In the genomic region with DNA sequence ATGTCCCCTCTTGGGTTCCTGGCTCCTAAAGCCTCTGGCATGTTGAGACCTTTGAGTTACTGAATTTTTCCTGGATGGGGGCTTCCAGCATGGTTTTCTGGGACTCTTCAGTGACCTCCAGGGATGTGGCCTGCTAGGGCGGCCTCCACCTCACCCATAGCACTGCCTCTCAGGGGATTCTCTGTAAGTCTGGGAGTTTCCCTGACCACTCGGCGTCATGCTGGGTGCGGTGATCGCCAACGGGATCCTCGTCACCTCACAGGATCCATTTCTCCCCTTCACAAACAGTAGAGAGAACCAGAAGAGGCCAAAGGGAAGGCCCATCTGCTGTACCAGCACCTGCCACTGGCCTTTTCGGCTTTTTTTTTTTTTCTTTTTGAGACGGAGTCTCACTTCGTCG, we compare ENCODE assay signal across 25 cellular contexts.
"Had no signal": no experiment of that assay in that cellular context is flagged by ENCODE, and none has a peak within 500 bp of the region (broad histone marks: within the 10 kb centered on the region; RNA-seq: fewer than 3 reads in every experiment).

No MANE protein-coding gene starts in this region.

- H3K4me1 Mint-ChIP-seq: activated CD4-positive, alpha-beta T cell treated with anti-CD3 and anti-CD28 coated beads, Interleukin-2, amount 10 ng/mL, durations not matched to agents 24 days and 14 days; activated CD8-positive, alpha-beta memory T cell treated with anti-CD3 and anti-CD28 coated beads, Interleukin-2, amount 10 ng/mL, durations not matched to agents 7 days and 5 days; activated naive CD8-positive, alpha-beta T cell treated with anti-CD3 and anti-CD28 coated beads, Interleukin-2, amount 50 U/mL, for 24 hours; T-helper 17 cell; WTC11 had no signal

- H3K27ac Mint-ChIP-seq: activated CD4-positive, alpha-beta T cell treated with anti-CD3 and anti-CD28 coated beads, Interleukin-2, amount 10 ng/mL, durations not matched to agents 24 days and 14 days; activated CD8-positive, alpha-beta memory T cell treated with anti-CD3 and anti-CD28 coated beads, Interleukin-2, amount 10 ng/mL, durations not matched to agents 7 days and 5 days; activated naive CD8-positive, alpha-beta T cell treated with anti-CD3 and anti-CD28 coated beads, Interleukin-2, amount 50 U/mL, for 24 hours; T-helper 17 cell; WTC11 had no signal

- H3K27ac ChIP-seq: ascending aorta, body of pancreas, PC-9 had no signal

- H3K4me3 Mint-ChIP-seq: activated CD4-positive, alpha-beta T cell treated with anti-CD3 and anti-CD28 coated beads, Interleukin-2, amount 10 ng/mL, durations not matched to agents 24 days and 14 days; activated CD8-positive, alpha-beta memory T cell treated with anti-CD3 and anti-CD28 coated beads, Interleukin-2, amount 10 ng/mL, durations not matched to agents 7 days and 5 days; activated naive CD8-positive, alpha-beta T cell treated with anti-CD3 and anti-CD28 coated beads, Interleukin-2, amount 50 U/mL, for 24 hours; activated T-cell treated with anti-CD3 and anti-CD28 coated beads, Interleukin-2, amount 50 U/mL, for 4 hours; T-helper 17 cell; WTC11 had no signal

- DNase-seq: activated CD4-positive, alpha-beta T cell treated with anti-CD3 and anti-CD28 coated beads for 1 hour; activated CD4-positive, alpha-beta T cell treated with anti-CD3 and anti-CD28 coated beads, Interleukin-2, amount 10 ng/mL, durations not matched to agents 24 days and 14 days; activated CD4-positive, alpha-beta T cell treated with anti-CD3 and anti-CD28 coated beads, Interleukin-2, amount 50 U/mL, for 48 hours; activated CD8-positive, alpha-beta memory T cell treated with anti-CD3 and anti-CD28 coated beads, Interleukin-2, amount 10 ng/mL, durations not matched to agents 7 days and 5 days; activated effector memory CD4-positive, alpha-beta T cell treated with anti-CD3 and anti-CD28 coated beads, Interleukin-2, amount 50 U/mL, for 16 hours; activated naive CD4-positive, alpha-beta T cell treated with Interleukin-2 at 50 U/mL for 16 hours; activated naive CD8-positive, alpha-beta T cell treated with anti-CD3 and anti-CD28 coated beads, Interleukin-2, amount 50 U/mL, for 24 hours; activated T-cell treated with anti-CD3 and anti-CD28 coated beads, Interleukin-2, amount 50 U/mL, for 4 hours; amniotic stem cell; body of pancreas; central memory CD4-positive, alpha-beta T cell; MM.1S; NCI-H1105; NCI-H1436 treated with DMSO at 0.1 percent for 48 hours; NCI-H187; NCI-H2081; NCI-H446; NCI-H524; PC-9; SHP77 treated with DMSO at 0.1 percent for 48 hours; T-helper 17 cell; T-helper 9 cell had no signal

- ATAC-seq: activated CD8-positive, alpha-beta memory T cell treated with anti-CD3 and anti-CD28 coated beads, Interleukin-2, amount 10 ng/mL, durations not matched to agents 7 days and 5 days; activated naive CD4-positive, alpha-beta T cell treated with anti-CD3 and anti-CD28 coated beads, Interleukin-2, amount 50 U/mL, for 72 hours; activated naive CD8-positive, alpha-beta T cell treated with anti-CD3 and anti-CD28 coated beads, Interleukin-2, amount 50 U/mL, for 24 hours; activated T-cell treated with anti-CD3 and anti-CD28 coated beads, Interleukin-2, amount 50 U/mL, for 4 hours; body of pancreas; T-helper 17 cell; WTC11 had no signal

- H2AFZ ChIP-seq: PC-9 had no signal

- H3K4me2 ChIP-seq: PC-9 had no signal

- H3K36me3 ChIP-seq: ascending aorta had no signal

- H3K27me3 ChIP-seq: ascending aorta, body of pancreas had no signal

- H3K27me3 Mint-ChIP-seq: activated CD4-positive, alpha-beta T cell treated with anti-CD3 and anti-CD28 coated beads, Interleukin-2, amount 10 ng/mL, durations not matched to agents 24 days and 14 days; activated CD8-positive, alpha-beta memory T cell treated with anti-CD3 and anti-CD28 coated beads, Interleukin-2, amount 10 ng/mL, durations not matched to agents 7 days and 5 days had no signal

- H3K4me1 ChIP-seq: ascending aorta had no signal

- H3K36me3 Mint-ChIP-seq: activated CD8-positive, alpha-beta memory T cell treated with anti-CD3 and anti-CD28 coated beads, Interleukin-2, amount 10 ng/mL, durations not matched to agents 7 days and 5 days had no signal

- H3K4me3 ChIP-seq: ascending aorta, body of pancreas, PC-9 had no signal

- H3K9me3 ChIP-seq: ascending aorta, body of pancreas had no signal
